23 cellular contexts compared by ENCODE assay signal in genomic region chr20:60358101-60358500, GRCh38.
"Had no signal": no experiment of that assay in that cellular context is flagged by ENCODE, and none has a peak within 500 bp of the region (broad histone marks: within the 10 kb centered on the region; RNA-seq: fewer than 3 reads in every experiment).

No MANE protein-coding gene starts in this region.

- H3K4me1 ChIP-seq: neural progenitor cell, prostate gland, right atrium auricular region, suprapubic skin, transverse colon, upper lobe of right lung, uterus had no signal

- H3K9me3 ChIP-seq: prostate gland, right atrium auricular region, suprapubic skin, transverse colon, upper lobe of right lung, uterus had no signal

- H2AFZ ChIP-seq: neural progenitor cell had no signal

- H3K36me3 ChIP-seq: neural progenitor cell, prostate gland, right atrium auricular region, suprapubic skin, transverse colon, upper lobe of right lung, uterus had no signal

- H3K9ac ChIP-seq: neural progenitor cell had no signal

- H3K4me2 ChIP-seq: neural progenitor cell, smooth muscle cell had no signal

- ATAC-seq: left lobe of liver; naive thymus-derived CD4-positive, alpha-beta T cell; sciatic nerve; stimulated activated naive CD8-positive, alpha-beta T cell treated with anti-CD3 and anti-CD28 coated beads, Interleukin-15, amount 100 ng/mL, for 72 hours; upper lobe of right lung had no signal

- H3K4me3 ChIP-seq: coronary artery, neural progenitor cell, prostate gland, right atrium auricular region, smooth muscle cell, suprapubic skin, transverse colon, upper lobe of right lung, uterus had no signal

- H3K27me3 ChIP-seq: neural progenitor cell, right atrium auricular region, suprapubic skin, transverse colon, upper lobe of right lung, uterus had no signal

- DNase-seq: dermis blood vessel endothelial cell; effector memory CD4-positive, alpha-beta T cell; mesenchymal stem cell; midbrain; naive thymus-derived CD4-positive, alpha-beta T cell; nucleus accumbens; stimulated activated CD4-positive, alpha-beta T cell treated with anti-CD3 and anti-CD28 coated beads, Interleukin-12 subunit alpha, Interleukin-12 subunit beta, amount 100 ng/mL, for 4 hours; stimulated activated CD4-positive, alpha-beta T cell treated with anti-CD3 and anti-CD28 coated beads, Interleukin-1b, Interleukin-23, amount 100 ng/mL, for 48 hours; stimulated activated CD4-positive, alpha-beta T cell treated with anti-CD3 and anti-CD28 coated beads, Interleukin-4, amount 100 ng/mL, for 1 hour; stimulated activated CD8-positive, alpha-beta memory T cell treated with anti-CD3 and anti-CD28 coated beads, Interleukin-4, amount 100 ng/mL, for 48 hours; stimulated activated naive CD4-positive, alpha-beta T cell; stimulated activated naive CD8-positive, alpha-beta T cell treated with anti-CD3 and anti-CD28 coated beads, Interleukin-15, amount 100 ng/mL, for 72 hours; transverse colon; upper lobe of right lung; uterus had no signal

- H3K27ac ChIP-seq: coronary artery, neural progenitor cell, prostate gland, right atrium auricular region, suprapubic skin, transverse colon, upper lobe of right lung, uterus had no signal
